10 cellular contexts compared by ENCODE assay signal in genomic region chr10:70483872-70484271, GRCh38. TPM values are rescaled to one million over a fixed set of nuclear protein-coding genes. Genes with fewer than 3 reads are reported as not detected.
DNase-seq lines count a peak whose midpoint lies in the region; ATAC-seq and TF ChIP-seq lines count a peak whose summit lies in the region.
"Not testable (repeated sequence)": the region's sequence is repeated elsewhere in the genome, so short reads cannot be mapped to it uniquely, and the experiment has no call there.
"Had no signal": no experiment of that assay in that cellular context is flagged by ENCODE, and none has a peak within 500 bp of the region (broad histone marks: within the 10 kb centered on the region; RNA-seq: fewer than 3 reads in every experiment).

No MANE protein-coding gene starts in this region.

- peaks cover 84% of the 10 kb centered on the region for H3K4me1 ChIP-seq in OCI-LY1 (ENCODE audit: insufficient read depth, low read length, severe bottlenecking)
- H3K4me1 ChIP-seq in heart left ventricle: peaks cover 12 to 56% (median 51%) of the 10 kb centered on the region in 12 donors
- H3K4me1 ChIP-seq in mesendoderm (ENCODE audit: control insufficient read depth, low read depth, low read length): not testable (repeated sequence)
- H3K4me1 ChIP-seq in gastrocnemius medialis: peaks cover 46 to 52% of the 10 kb centered on the region in 2 donors
- H3K4me1 ChIP-seq in thoracic aorta (ENCODE audit: control insufficient read depth in 1 of 2, low read depth in 2 of 2): peaks cover 26 to 53% of the 10 kb centered on the region in 2 donors

- H3K27ac ChIP-seq in OCI-LY1 (ENCODE audit: low read depth, low read length, poor library complexity, severe bottlenecking) (peak overlapping the region; percentile 96), cingulate gyrus (ENCODE audit: low read depth, low read length) (peak overlapping the region; percentile 19), heart left ventricle (peak overlapping the region in 11 of 12 donors; percentile 65 to 89 (median 72)), gastrocnemius medialis (peak overlapping the region in 3 of 4 donors; percentile 73 to 78 (median 75)), thoracic aorta (peak overlapping the region; percentile 26 to 72)
- not testable (repeated sequence) for H3K27ac ChIP-seq in mesendoderm (ENCODE audit: low read depth, low read length)

- H4K8ac ChIP-seq in mesendoderm (ENCODE audit: low read depth, low read length): not testable (repeated sequence)

- not testable (repeated sequence) for H3K18ac ChIP-seq in mesendoderm (ENCODE audit: low read length)

- intact Hi-C loops in heart left ventricle (cut with DNase I): not testable (repeated sequence)
- intact Hi-C loops in gastrocnemius medialis (cut with DNase I; ENCODE audit: low total_unique reads): loop anchor here (2.0 to 5.0 kb wide), 2 partner anchors 25 to 82 kb away; partner anchors contain the start of gene EIF4EBP2

- H2BK15ac ChIP-seq in mesendoderm (replicated peaks; ENCODE audit: low read depth): not testable (repeated sequence)

- H3K23ac ChIP-seq in mesendoderm (ENCODE audit: low read length): not testable (repeated sequence)

- not testable (repeated sequence) for H3K4me3 ChIP-seq in OCI-LY1 (ENCODE audit: low read depth, low read length, poor library complexity, severe bottlenecking); heart left ventricle; mesendoderm (ENCODE audit: low read length); gastrocnemius medialis; thoracic aorta

- not testable (repeated sequence) for H2AFZ ChIP-seq in OCI-LY1 (ENCODE audit: low read length)

- not testable (repeated sequence) for H3K9ac ChIP-seq in OCI-LY1 (ENCODE audit: low read length); mesendoderm (ENCODE audit: low read length)

- not testable (repeated sequence) for H4K20me1 ChIP-seq in OCI-LY1 (ENCODE audit: insufficient read depth, low read length)

- H3K56ac ChIP-seq in mesendoderm (ENCODE audit: low read length): peak overlapping the region; percentile 5

- H2AK5ac ChIP-seq in mesendoderm (ENCODE audit: low read length): not testable (repeated sequence)

- peaks cover 79% of the 10 kb centered on the region for H3K36me3 ChIP-seq in OCI-LY1 (ENCODE audit: insufficient read depth, low read length)
- H3K36me3 ChIP-seq in heart left ventricle; mesendoderm (ENCODE audit: control insufficient read depth, insufficient read depth, low read length); gastrocnemius medialis; thoracic aorta: not testable (repeated sequence)

- H3K9me3 ChIP-seq in OCI-LY1 (ENCODE audit: low read length); heart left ventricle; gastrocnemius medialis; thoracic aorta: not testable (repeated sequence)

- H3K4ac ChIP-seq in mesendoderm (ENCODE audit: low read depth, low read length): not testable (repeated sequence)

- TF ChIP-seq POLR2A in heart left ventricle (IDR thresholded peaks at IDR 0.05); gastrocnemius medialis (IDR thresholded peaks at IDR 0.05): not testable (repeated sequence)

- H2BK120ac ChIP-seq in mesendoderm (ENCODE audit: low read depth, low read length): not testable (repeated sequence)

- H3K79me1 ChIP-seq in mesendoderm (ENCODE audit: low read length): peaks cover 19% of the 10 kb centered on the region

- not testable (repeated sequence) for H2BK5ac ChIP-seq in mesendoderm (ENCODE audit: low read length)

- WGBS in heart left ventricle, 4 donors: 80 to 87% (median 82%) methylated on average over 6 of the region's 6 CpGs
- WGBS in mesendoderm (ENCODE audit: extremely low coverage, insufficient coverage, low lambda C conversion rate): no CpG with 5 or more reads among the region's 6 CpGs

- H3F3A ChIP-seq in OCI-LY1 (ENCODE audit: insufficient read depth, low read length): not testable (repeated sequence)

- H3K4me2 ChIP-seq in OCI-LY1 (ENCODE audit: low read length); mesendoderm (ENCODE audit: low read length): not testable (repeated sequence)

- in situ Hi-C loops in gastrocnemius medialis (cut with MboI; ENCODE audit: low sequenced_read_pairs in 4 of 4): not testable (repeated sequence)

- peaks cover 32% of the 10 kb centered on the region for H3K79me2 ChIP-seq in OCI-LY1 (ENCODE audit: insufficient read depth, low read length)
- peaks cover 23% of the 10 kb centered on the region for H3K79me2 ChIP-seq in mesendoderm (ENCODE audit: control insufficient read depth, insufficient read depth, low read length)

- not testable (repeated sequence) for H3K27me3 ChIP-seq in OCI-LY1 (ENCODE audit: insufficient read depth, low read length); heart left ventricle; mesendoderm (ENCODE audit: insufficient read depth, low read length, poor library complexity); gastrocnemius medialis; thoracic aorta (replicated peaks; ENCODE audit: insufficient read depth)

- ATAC-seq in heart left ventricle; gastrocnemius medialis; thoracic aorta (ENCODE audit: insufficient number of reproducible peaks, low FRiP score, low read depth): not testable (repeated sequence)

- peak in 1 of 5 donors; percentile 1 for DNase-seq in heart left ventricle
- DNase-seq in mesendoderm; gastrocnemius medialis; thoracic aorta (ENCODE audit: low spot score): not testable (repeated sequence)

- TF ChIP-seq CTCF in OCI-LY1 (IDR thresholded peaks at IDR 0.05; ENCODE audit: low read length); heart left ventricle (IDR thresholded peaks at IDR 0.05); gastrocnemius medialis (IDR thresholded peaks at IDR 0.05 in 4 of 5, conservative IDR thresholded peaks at IDR 0.05 in 1 of 5); thoracic aorta (IDR thresholded peaks at IDR 0.05): not testable (repeated sequence)

- H3K9me2 ChIP-seq in OCI-LY1 (ENCODE audit: low read depth, low read length): not testable (repeated sequence)

- not testable (repeated sequence) for H4K5ac ChIP-seq in mesendoderm (ENCODE audit: low read length)

RNA-seq across cellular contexts. Expression of gene PALD1, which starts 5.3 kb away (rescaled TPM):
- 10 to 100 TPM in 1 of 9 donors, 1 to 10 TPM in 8; 3.2 to 12.3 (median 6.7) TPM for total RNA-seq in heart left ventricle
- polyA plus RNA-seq in heart left ventricle: 1 to 10 TPM; 2.7 to 4.7 TPM
- polyA plus RNA-seq in mesendoderm (2013, experiment 1 of 2): 14.2 TPM
- 14.9 TPM for polyA plus RNA-seq in mesendoderm (2013, experiment 2 of 2)
- total RNA-seq in gastrocnemius medialis: 1 to 10 TPM; 1.4 to 4.1 (median 2.3) TPM
- 10 to 100 TPM; 19.5 to 19.7 TPM for total RNA-seq in thoracic aorta
- polyA plus RNA-seq: CD8-positive, alpha-beta memory T cell had no signal

RNA-seq across cellular contexts. Expression of gene NODAL, which starts 42.4 kb away (rescaled TPM):
- total RNA-seq in heart left ventricle (under 1 TPM in 2 of 9 donors, not detected in 7; 0.22 to 0.37 TPM), gastrocnemius medialis (not detected), thoracic aorta (under 1 TPM in 1 of 2 donors, not detected in 1; 0.27 TPM)
- not detected for polyA plus RNA-seq in heart left ventricle
- 318 TPM for polyA plus RNA-seq in mesendoderm (2013, experiment 1 of 2)
- polyA plus RNA-seq in mesendoderm (2013, experiment 2 of 2): 312 TPM
- total RNA-seq: CD8-positive, alpha-beta memory T cell; HT-29 had no signal
- polyA plus RNA-seq: A549, AG04450 had no signal
